Comparison of ENCODE assay signal across 7 cellular contexts in genomic region chr7:70053970-70054369, GRCh38.
"Had no signal": no experiment of that assay in that cellular context is flagged by ENCODE, and none has a peak within 500 bp of the region (broad histone marks: within the 10 kb centered on the region; RNA-seq: fewer than 3 reads in every experiment).

No MANE protein-coding gene starts in this region.

- DNase-seq: GDM1, GF-D8 had no signal

- FAIRE-seq: G401.6, GM12891, GM12892, GM18507, GM19239 had no signal
